ENCODE assay signal across 9 cellular contexts in genomic region chrX:23332888-23333821, GRCh38. TPM values are rescaled to one million over a fixed set of nuclear protein-coding genes. Genes with fewer than 3 reads are reported as not detected.
DNase-seq lines count a peak whose midpoint lies in the region; ATAC-seq and TF ChIP-seq lines count a peak whose summit lies in the region.
"Had no signal": no experiment of that assay in that cellular context is flagged by ENCODE, and none has a peak within 500 bp of the region (broad histone marks: within the 10 kb centered on the region; RNA-seq: fewer than 3 reads in every experiment).

No MANE protein-coding gene starts in this region.

- no peaks in the 10 kb centered on the region for H4K20me1 ChIP-seq in hepatocyte (ENCODE audit: insufficient read depth, poor library complexity, severe bottlenecking)

- POLR2A ChIA-PET in CD4-positive, alpha-beta memory T cell (lab: Charles Lee; ENCODE audit: partially characterized antibody): no interaction called here

- intact Hi-C loops in CD14-positive monocyte (cut with micrococcal nuclease): no loop called here
- intact Hi-C loops in CD4-positive, alpha-beta memory T cell (cut with micrococcal nuclease): no loop called here

- H3K27me3 ChIP-seq in MG63 (peaks cover 32% of the 10 kb centered on the region), hepatocyte (peaks cover 91% of the 10 kb centered on the region)
- H3K27me3 ChIP-seq in CD4-positive, alpha-beta memory T cell (ENCODE audit: insufficient read depth, low read length): no peaks in the 10 kb centered on the region

- H3K36me3 ChIP-seq in MG63 (no peaks in the 10 kb centered on the region), hepatocyte (replicated peaks; ENCODE audit: insufficient read depth, low read depth) (no peaks in the 10 kb centered on the region)
- no peaks in the 10 kb centered on the region for H3K36me3 ChIP-seq in CD4-positive, alpha-beta memory T cell (ENCODE audit: insufficient read depth, low read length)

- peaks cover 0 to 24% (median 11%) of the 10 kb centered on the region in 7 donors for H3K9me3 Mint-ChIP-seq in CD14-positive monocyte
- peaks cover 0 to 12% (median 0%) of the 10 kb centered on the region in 8 donors for H3K9me3 Mint-ChIP-seq in CD4-positive, alpha-beta memory T cell
- H3K9me3 Mint-ChIP-seq: activated T-cell treated with anti-CD3 and anti-CD28 coated beads, Interleukin-2, amount 50 U/mL, for 24 hours had no signal

- no peaks in the 10 kb centered on the region for H3K4me1 Mint-ChIP-seq in CD14-positive monocyte
- H3K4me1 Mint-ChIP-seq in CD4-positive, alpha-beta memory T cell: peaks cover 0 to 9% (median 2%) of the 10 kb centered on the region in 4 donors

- 15% methylated on average over 75 of the region's 75 CpGs for WGBS in hepatocyte (ENCODE audit: low lambda C conversion rate, missing lambda C conversion rate)

- TF ChIP-seq CTCF in hepatocyte (IDR thresholded peaks at IDR 0.05; ENCODE audit: poor library complexity): peak; percentile 23
- no peak for TF ChIP-seq CTCF in CD14-positive monocyte (IDR thresholded peaks at IDR 0.05)

- CTCF ChIA-PET in CD4-positive, alpha-beta memory T cell (lab: Charles Lee; ENCODE audit: partially characterized antibody): no interaction called here

- DNase-seq in D341Med (ENCODE audit: low spot score) (peak; percentile 49), MG63 (no peak), hepatocyte (ENCODE audit: low spot score) (peak; percentile 48), retina (peak; percentile 59), CD14-positive monocyte (ENCODE audit: low spot score) (no peak)
- DNase-seq in CD4-positive, alpha-beta memory T cell: no peak
- DNase-seq: activated T-cell treated with anti-CD3 and anti-CD28 coated beads, Interleukin-2, amount 50 U/mL, for 24 hours; effector memory CD4-positive, alpha-beta T cell had no signal

- peak overlapping the region; percentile 96 for H3K4me2 ChIP-seq in hepatocyte

- peak overlapping the region in 1 of 2 donors; percentile 51 for H3K4me3 Mint-ChIP-seq in CD14-positive monocyte
- H3K4me3 Mint-ChIP-seq in CD4-positive, alpha-beta memory T cell: peak overlapping the region in 1 of 8 donors; percentile 30
- H3K4me3 Mint-ChIP-seq: activated T-cell treated with anti-CD3 and anti-CD28 coated beads, Interleukin-2, amount 50 U/mL, for 24 hours had no signal

- peak overlapping the region; percentile 38 for H3K4me3 ChIP-seq in MG63
- H3K4me3 ChIP-seq in hepatocyte: peak overlapping the region; percentile 55
- no peak overlapping the region for H3K4me3 ChIP-seq in CD4-positive, alpha-beta memory T cell (ENCODE audit: low read length in 2 of 2)

- H3K4me1 ChIP-seq in hepatocyte (ENCODE audit: insufficient read depth): peaks cover 6% of the 10 kb centered on the region
- H3K4me1 ChIP-seq in CD4-positive, alpha-beta memory T cell (ENCODE audit: insufficient read depth, low read length): no peaks in the 10 kb centered on the region

- peak overlapping the region; percentile 71 for H2AFZ ChIP-seq in hepatocyte

- H3K27ac Mint-ChIP-seq in CD14-positive monocyte: no peak overlapping the region
- H3K27ac Mint-ChIP-seq in CD4-positive, alpha-beta memory T cell: no peak overlapping the region
- H3K27ac Mint-ChIP-seq: activated T-cell treated with anti-CD3 and anti-CD28 coated beads, Interleukin-2, amount 50 U/mL, for 24 hours had no signal

- H3K36me3 Mint-ChIP-seq in CD14-positive monocyte: no peaks in the 10 kb centered on the region
- no peaks in the 10 kb centered on the region for H3K36me3 Mint-ChIP-seq in CD4-positive, alpha-beta memory T cell

- H3K9me3 ChIP-seq in MG63: no peaks in the 10 kb centered on the region
- H3K9me3 ChIP-seq in hepatocyte (ENCODE audit: low read depth): no peaks in the 10 kb centered on the region
- H3K9me3 ChIP-seq in CD4-positive, alpha-beta memory T cell (ENCODE audit: control insufficient read depth in 1 of 2, low read length in 2 of 2): no peaks in the 10 kb centered on the region

- ATAC-seq in GM21526 (IDR thresholded peaks at IDR 0.05; ENCODE audit: low FRiP score, unreplicated experiment): no peak

- H3K79me2 ChIP-seq in hepatocyte: no peaks in the 10 kb centered on the region

- peaks cover 60 to 74% (median 70%) of the 10 kb centered on the region in 3 donors for H3K27me3 Mint-ChIP-seq in CD14-positive monocyte (ENCODE audit: low read depth in 3 of 3)
- peaks cover 18 to 24% of the 10 kb centered on the region in 2 donors for H3K27me3 Mint-ChIP-seq in CD4-positive, alpha-beta memory T cell

- H3K9me2 ChIP-seq in hepatocyte (replicated peaks; ENCODE audit: insufficient read depth): no peaks in the 10 kb centered on the region

- H3K27ac ChIP-seq in hepatocyte: peak overlapping the region; percentile 49
- H3K27ac ChIP-seq in CD4-positive, alpha-beta memory T cell (ENCODE audit: low read depth, low read length): no peak overlapping the region

RNA-seq across cellular contexts. Expression of gene PTCHD1, which starts 1.5 kb away (rescaled TPM):
- total RNA-seq in MG63 (2014; rRNA removed; shearing (Covaris generic); ENCODE audit: low replicate concordance): 0.12 TPM in 1 of 2 replicates, not detected in the other
- total RNA-seq in hepatocyte: 5.7 and 7.7 TPM in 2 replicates
- polyA plus RNA-seq in hepatocyte: 3.0 and 3.4 TPM in 2 replicates
- not detected for polyA plus RNA-seq in CD14-positive monocyte
- total RNA-seq in CD4-positive, alpha-beta memory T cell: not detected
- polyA plus RNA-seq in CD4-positive, alpha-beta memory T cell: not detected

Comparison
In these comparisons a context has a peak if more than half of its experiments do, and no peak if none do; other contexts are left out.
1. DNase-seq: peak in D341Med (single experiment), hepatocyte (single experiment) and retina (single experiment); none in MG63 (single experiment), CD14-positive monocyte (single experiment) and CD4-positive, alpha-beta memory T cell (0 of 5).
2. H3K4me3 ChIP-seq: peak in MG63 (single experiment) and hepatocyte (single experiment); none in CD4-positive, alpha-beta memory T cell (0 of 2).